18 cellular contexts compared by ENCODE assay signal in the genomic region with DNA sequence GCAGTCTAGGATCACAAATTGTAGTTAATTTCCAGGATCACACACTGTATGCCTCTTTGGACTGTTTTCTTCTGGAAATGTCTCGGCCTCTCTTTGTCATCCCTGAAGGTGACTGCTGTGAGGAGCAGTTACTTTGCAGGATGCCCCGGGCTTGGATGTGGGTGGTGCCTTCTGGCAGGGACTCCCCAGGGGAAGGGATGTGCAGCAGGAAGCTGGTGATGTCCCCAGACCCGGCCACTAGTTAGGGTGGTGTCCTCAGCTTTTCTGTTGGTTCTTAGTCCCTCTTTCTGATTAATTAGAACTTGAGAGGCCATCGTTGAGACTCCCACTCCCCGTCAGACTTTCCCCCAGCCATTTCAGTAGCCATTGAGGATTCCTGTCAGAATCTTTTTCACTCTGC.
DNase-seq lines count a peak whose midpoint lies in the region; ATAC-seq, FAIRE-seq and TF ChIP-seq lines count a peak whose summit lies in the region.
"Had no signal": no experiment of that assay in that cellular context is flagged by ENCODE, and none has a peak within 500 bp of the region (broad histone marks: within the 10 kb centered on the region; RNA-seq: fewer than 3 reads in every experiment).

No MANE protein-coding gene starts in this region.

- intact Hi-C loops in esophagus muscularis mucosa (cut with DNase I) = no loop called here

- DNase-seq in activated CD8-positive, alpha-beta memory T cell treated with anti-CD3 and anti-CD28 coated beads, Interleukin-2, amount 50 U/mL, for 48 hours = peak; percentile 36
- DNase-seq in activated CD8-positive, alpha-beta memory T cell treated with anti-CD3 and anti-CD28 coated beads for 24 hours = no peak
- DNase-seq in bronchial epithelial cell (ENCODE audit: low read depth) = no peak
- peak; percentile 77 for DNase-seq in esophagus muscularis mucosa (ENCODE audit: extremely low spot score)
- peak; percentile 12 for DNase-seq in stimulated activated CD8-positive, alpha-beta memory T cell treated with anti-CD3 and anti-CD28 coated beads, Interleukin-4, amount 100 ng/mL, for 48 hours
- DNase-seq in iPS-NIHi7 (ENCODE audit: extremely low spot score) = no peak
- no peak for DNase-seq in HAP-1 (ENCODE audit: low spot score in 2 of 2)
- DNase-seq: Calu3, DMS153, NCI-H1048, NCI-H1417, NCI-H1694 treated with DMSO at 0.1 percent for 48 hours, NCI-H2081, NCI-H2171, NCI-H226, NCI-H510A, NCI-H69 had no signal

- FAIRE-seq in bronchial epithelial cell (lab: Jason Lieb, UNC) = peak; percentile 28

- TF ChIP-seq EP300 in esophagus muscularis mucosa (IDR thresholded peaks at IDR 0.05) = no peak

- H3K4me1 ChIP-seq in esophagus muscularis mucosa (peaks cover 0 to 9% (median 2%) of the 10 kb centered on the region in 4 donors), HAP-1 (no peaks in the 10 kb centered on the region; the same call in 1 of the 2 replicates)

- H3K36me3 ChIP-seq in bronchial epithelial cell (ENCODE audit: control insufficient read depth, insufficient read depth, low read length) = no peaks in the 10 kb centered on the region
- H3K36me3 ChIP-seq in esophagus muscularis mucosa = no peaks in the 10 kb centered on the region
- H3K36me3 ChIP-seq in HAP-1 (replicated peaks) = no peaks in the 10 kb centered on the region

- no peak overlapping the region for H3K4me3 ChIP-seq in bronchial epithelial cell (ENCODE audit: low read depth, low read length)
- no peak overlapping the region for H3K4me3 ChIP-seq in esophagus muscularis mucosa
- no peak overlapping the region for H3K4me3 ChIP-seq in HAP-1

- peaks cover 0 to 10% (median 4%) of the 10 kb centered on the region in 4 donors for H3K9me3 ChIP-seq in esophagus muscularis mucosa
- H3K9me3 ChIP-seq in HAP-1 = no peaks in the 10 kb centered on the region

- TF ChIP-seq POLR2A in esophagus muscularis mucosa (IDR thresholded peaks at IDR 0.05; ENCODE audit: low read depth) = no peak

- H3K27me3 ChIP-seq in bronchial epithelial cell (ENCODE audit: control insufficient read depth, insufficient read depth, low read length) (no peaks in the 10 kb centered on the region), esophagus muscularis mucosa (peaks cover 0 to 27% (median 2%) of the 10 kb centered on the region in 4 donors), HAP-1 (ENCODE audit: low read depth) (no peaks in the 10 kb centered on the region)

- 78% methylated on average over 5 of the region's 5 CpGs for WGBS in esophagus muscularis mucosa

- TF ChIP-seq CTCF in bronchial epithelial cell (IDR thresholded peaks at IDR 0.05; ENCODE audit: insufficient read depth, low read length, severe bottlenecking) (no peak), esophagus muscularis mucosa (IDR thresholded peaks at IDR 0.05) (no peak)

- H3K27ac ChIP-seq in esophagus muscularis mucosa (replicated peaks in 1 of 4) = no peak overlapping the region

- ATAC-seq in GM18868 (IDR thresholded peaks at IDR 0.05; ENCODE audit: unreplicated experiment) = no peak

- in situ Hi-C loops in HAP-1 (cut with MboI; ENCODE audit: low sequenced_read_pairs) = no loop called here

Comparison
In these comparisons a context has a peak if more than half of its experiments do, and no peak if none do; other contexts are left out.
1. DNase-seq: peak in activated CD8-positive, alpha-beta memory T cell treated with anti-CD3 and anti-CD28 coated beads, Interleukin-2, amount 50 U/mL, for 48 hours (single experiment), esophagus muscularis mucosa (single experiment) and stimulated activated CD8-positive, alpha-beta memory T cell treated with anti-CD3 and anti-CD28 coated beads, Interleukin-4, amount 100 ng/mL, for 48 hours (single experiment); none in activated CD8-positive, alpha-beta memory T cell treated with anti-CD3 and anti-CD28 coated beads for 24 hours (single experiment), bronchial epithelial cell (single experiment), iPS-NIHi7 (single experiment) and HAP-1 (0 of 2).